In genomic region chr1:226001088-226001487, GRCh38 we compare ENCODE assay signal across 1 cellular context.
TF ChIP-seq lines count a peak whose summit lies in the region.

No MANE protein-coding gene starts in this region.

TF ChIP-seq in GM23338, 12 proteins besides CTCF, POLR2A, EP300 and RAD21 (continued from another document):
- TF ChIP-seq ZNF462 (CRISPR knock-in tag; IDR thresholded peaks at IDR 0.05) = no peak
- no peak for TF ChIP-seq JUNB (IDR thresholded peaks at IDR 0.05; ENCODE audit: unreplicated experiment)
- TF ChIP-seq STAT1 (IDR thresholded peaks at IDR 0.05; ENCODE audit: unreplicated experiment) = no peak
- no peak for TF ChIP-seq ZNF114 (CRISPR knock-in tag; IDR thresholded peaks at IDR 0.05)
- TF ChIP-seq POLR2AphosphoS5 (IDR thresholded peaks at IDR 0.05; ENCODE audit: low read depth) = no peak
- TF ChIP-seq CREB1 (CRISPR knock-in tag; IDR thresholded peaks at IDR 0.05; ENCODE audit: low read depth) = no peak
- no peak for TF ChIP-seq ZNF331 (CRISPR knock-in tag; IDR thresholded peaks at IDR 0.05; ENCODE audit: low read depth)
- TF ChIP-seq NANOG (IDR thresholded peaks at IDR 0.05; ENCODE audit: borderline replicate concordance) = no peak
